Comparison of ENCODE assay signal across 15 cellular contexts in genomic region chr12:96510306-96510764, GRCh38. TPM values are rescaled to one million over a fixed set of nuclear protein-coding genes. Genes with fewer than 3 reads are reported as not detected.
DNase-seq lines count a peak whose midpoint lies in the region; ATAC-seq and TF ChIP-seq lines count a peak whose summit lies in the region.
"Had no signal": no experiment of that assay in that cellular context is flagged by ENCODE, and none has a peak within 500 bp of the region (broad histone marks: within the 10 kb centered on the region; RNA-seq: fewer than 3 reads in every experiment).

No MANE protein-coding gene starts in this region.

- intact Hi-C loops in left ventricle myocardium inferior (cut with micrococcal nuclease) (loop anchor here (10.0 kb wide), 1 partner anchor 296 kb away; no protein-coding TSS in a partner anchor), Right ventricle myocardium superior (cut with DNase I) (loop anchor here (10.0 kb wide), 1 partner anchor 296 kb away; no protein-coding TSS in a partner anchor), posterior vena cava (cut with DNase I) (loop anchor here (5.0 to 10.0 kb wide), 4 partner anchors 286 to 448 kb away; no protein-coding TSS in a partner anchor)

- peak overlapping the region; percentile 62 for H3K27ac ChIP-seq in left ventricle myocardium inferior (replicated peaks)
- peak overlapping the region; percentile 15 for H3K27ac ChIP-seq in muscle layer of colon (ENCODE audit: low read depth, low read length)
- H3K27ac ChIP-seq: cardiac muscle cell had no signal

- TF ChIP-seq CTCF in left ventricle myocardium inferior (IDR thresholded peaks at IDR 0.05; ENCODE audit: borderline replicate concordance) (no peak), epithelial cell of esophagus (IDR thresholded peaks at IDR 0.05; ENCODE audit: insufficient read depth, low read depth, low read length, missing control alignments) (no peak), GM10248 (IDR thresholded peaks at IDR 0.05; ENCODE audit: control extremely low read depth, extremely low read depth, low read depth, missing control alignments) (no peak)

- CTCF ChIA-PET in GM10248 (lab: Yijun Ruan, JAX), result interaction anchor here (0.9 kb wide), 1 partner anchor 294 kb away, joined by 3 read pairs; no protein-coding TSS in a partner anchor

- H3K9ac ChIP-seq in muscle layer of colon (ENCODE audit: low read length), result no peak overlapping the region

- ATAC-seq in Right ventricle myocardium superior (ENCODE audit: poor library complexity) (no peak), GM21528 (IDR thresholded peaks at IDR 0.05; ENCODE audit: low FRiP score, unreplicated experiment) (no peak)

- H3K9me3 ChIP-seq in left ventricle myocardium inferior (replicated peaks) (no peaks in the 10 kb centered on the region), muscle layer of colon (ENCODE audit: low read length) (no peaks in the 10 kb centered on the region)

- H3K4me3 ChIP-seq in left ventricle myocardium inferior (no peak overlapping the region), epithelial cell of esophagus (ENCODE audit: low read length) (no peak overlapping the region), muscle layer of colon (ENCODE audit: low read depth in 1 of 2, low read length in 2 of 2) (no peak overlapping the region)
- H3K4me3 ChIP-seq: cardiac muscle cell had no signal

- POLR2A ChIA-PET in GM10248 (lab: Yijun Ruan, JAX), result no interaction called here

- H3K36me3 ChIP-seq in left ventricle myocardium inferior (no peaks in the 10 kb centered on the region), muscle layer of colon (ENCODE audit: insufficient read depth, low read length) (no peaks in the 10 kb centered on the region)
- H3K36me3 ChIP-seq: cardiac muscle cell had no signal

- no peaks in the 10 kb centered on the region for H3K27me3 ChIP-seq in left ventricle myocardium inferior (ENCODE audit: low read depth)
- H3K27me3 ChIP-seq in muscle layer of colon (ENCODE audit: control insufficient read depth in 1 of 2, insufficient read depth in 2 of 2, low read length in 2 of 2), result no peaks in the 10 kb centered on the region
- H3K27me3 ChIP-seq: cardiac muscle cell had no signal

- H3K4me1 ChIP-seq in left ventricle myocardium inferior (peaks cover 13% of the 10 kb centered on the region), muscle layer of colon (ENCODE audit: insufficient read depth, low read length) (peaks cover 29% of the 10 kb centered on the region)

- DNase-seq in left ventricle myocardium inferior (no peak), Right ventricle myocardium superior (no peak), epithelial cell of esophagus (ENCODE audit: low read depth) (peak; percentile 44), GM10248 (ENCODE audit: extremely low spot score) (no peak), posterior vena cava (ENCODE audit: low spot score) (no peak), NCI-H1436 treated with DMSO at 0.1 percent for 48 hours (lab: John Stamatoyannopoulos, UW) (no peak)
- DNase-seq: activated CD4-positive, alpha-beta T cell treated with anti-CD3 and anti-CD28 coated beads, Interleukin-2, amount 10 ng/mL, durations not matched to agents 24 days and 14 days; activated naive CD4-positive, alpha-beta T cell treated with anti-CD3 and anti-CD28 coated beads for 36 hours; CD4-positive, alpha-beta T cell; DMS79 treated with DMSO at 0.1 percent for 48 hours; NCI-H748 treated with DMSO at 0.1 percent for 48 hours; small intestine had no signal

RNA-seq across cellular contexts. Expression of gene CFAP54, which starts 21.0 kb away (rescaled TPM):
- 0.16 TPM for total RNA-seq in left ventricle myocardium inferior
- 0.13 TPM for total RNA-seq in Right ventricle myocardium superior
- total RNA-seq in posterior vena cava, result 1 to 10 TPM in 1 of 2 donors, under 1 TPM in 1; 0.90 to 1.2 TPM
